In genomic region chr4:5959221-5959982, GRCh38 we compare ENCODE assay signal across 23 cellular contexts. TPM values are rescaled to one million over a fixed set of nuclear protein-coding genes. Genes with fewer than 3 reads are reported as not detected.
"Had no signal": no experiment of that assay in that cellular context is flagged by ENCODE, and none has a peak within 500 bp of the region (broad histone marks: within the 10 kb centered on the region; RNA-seq: fewer than 3 reads in every experiment).

No MANE protein-coding gene starts in this region.

- H3K27me3 ChIP-seq: foreskin keratinocyte, testis, upper lobe of left lung had no signal

- H3K4me3 ChIP-seq: lung, prostate gland, smooth muscle cell, testis, upper lobe of left lung had no signal

- H3K4me2 ChIP-seq: smooth muscle cell had no signal

- H3K27ac Mint-ChIP-seq: activated B cell treated with CpG ODN at 0.5 μM for 24 hours; activated CD4-positive, alpha-beta T cell treated with anti-CD3 and anti-CD28 coated beads, Interleukin-2, amount 10 ng/mL, durations not matched to agents 24 days and 14 days; activated CD8-positive, alpha-beta T cell treated with anti-CD3 and anti-CD28 coated beads, Interleukin-2, amount 10 ng/mL, durations not matched to agents 7 days and 5 days; activated naive CD8-positive, alpha-beta T cell treated with anti-CD3 and anti-CD28 coated beads, Interleukin-2, amount 10 ng/mL, durations not matched to agents 7 days and 5 days; naive thymus-derived CD4-positive, alpha-beta T cell; stimulated activated naive CD8-positive, alpha-beta T cell treated with anti-CD3 and anti-CD28 coated beads, Interleukin-15, Interleukin-2, amounts not matched to agents 100 ng/mL and 50 ng/mL, for 24 hours had no signal

- H3K36me3 ChIP-seq: prostate gland, upper lobe of left lung had no signal

- H3K4me3 Mint-ChIP-seq: activated B cell treated with CpG ODN at 0.5 μM for 24 hours; activated CD4-positive, alpha-beta T cell treated with anti-CD3 and anti-CD28 coated beads, Interleukin-2, amount 10 ng/mL, durations not matched to agents 24 days and 14 days; activated CD8-positive, alpha-beta T cell treated with anti-CD3 and anti-CD28 coated beads, Interleukin-2, amount 10 ng/mL, durations not matched to agents 7 days and 5 days; activated naive CD8-positive, alpha-beta T cell treated with anti-CD3 and anti-CD28 coated beads, Interleukin-2, amount 10 ng/mL, durations not matched to agents 7 days and 5 days; brain; central memory CD8-positive, alpha-beta T cell; naive thymus-derived CD4-positive, alpha-beta T cell; stimulated activated naive CD8-positive, alpha-beta T cell treated with anti-CD3 and anti-CD28 coated beads, Interleukin-15, Interleukin-2, amounts not matched to agents 100 ng/mL and 50 ng/mL, for 24 hours had no signal

- H3K27ac ChIP-seq: foreskin keratinocyte, prostate gland, testis, upper lobe of left lung had no signal

- H3K9me3 Mint-ChIP-seq: activated B cell treated with CpG ODN at 0.5 μM for 24 hours; activated CD4-positive, alpha-beta T cell treated with anti-CD3 and anti-CD28 coated beads, Interleukin-2, amount 10 ng/mL, durations not matched to agents 24 days and 14 days; activated naive CD8-positive, alpha-beta T cell treated with anti-CD3 and anti-CD28 coated beads, Interleukin-2, amount 10 ng/mL, durations not matched to agents 7 days and 5 days; brain; central memory CD8-positive, alpha-beta T cell; stimulated activated naive CD8-positive, alpha-beta T cell treated with anti-CD3 and anti-CD28 coated beads, Interleukin-15, Interleukin-2, amounts not matched to agents 100 ng/mL and 50 ng/mL, for 24 hours had no signal

- ATAC-seq: activated CD8-positive, alpha-beta T cell treated with anti-CD3 and anti-CD28 coated beads, Interleukin-2, amount 10 ng/mL, durations not matched to agents 7 days and 5 days; foreskin keratinocyte; left colon; naive thymus-derived CD4-positive, alpha-beta T cell; right cardiac atrium had no signal

- H3K27me3 Mint-ChIP-seq: activated naive CD8-positive, alpha-beta T cell treated with anti-CD3 and anti-CD28 coated beads, Interleukin-2, amount 10 ng/mL, durations not matched to agents 7 days and 5 days; central memory CD8-positive, alpha-beta T cell had no signal

- H3K4me1 Mint-ChIP-seq: activated B cell treated with CpG ODN at 0.5 μM for 24 hours; central memory CD8-positive, alpha-beta T cell had no signal

- H3K9me3 ChIP-seq: prostate gland, testis, upper lobe of left lung had no signal

- H3K4me1 ChIP-seq: foreskin keratinocyte, prostate gland had no signal

- H3K36me3 Mint-ChIP-seq: activated naive CD8-positive, alpha-beta T cell treated with anti-CD3 and anti-CD28 coated beads, Interleukin-2, amount 10 ng/mL, durations not matched to agents 7 days and 5 days; brain; naive thymus-derived CD4-positive, alpha-beta T cell had no signal

- DNase-seq: activated B cell treated with CpG ODN at 0.5 μM for 24 hours; activated CD4-positive, alpha-beta T cell treated with anti-CD3 and anti-CD28 coated beads, Interleukin-2, amount 10 ng/mL, durations not matched to agents 24 days and 14 days; activated CD8-positive, alpha-beta T cell treated with anti-CD3 and anti-CD28 coated beads, Interleukin-2, amount 10 ng/mL, durations not matched to agents 7 days and 5 days; activated naive CD4-positive, alpha-beta T cell; activated naive CD8-positive, alpha-beta T cell treated with anti-CD3 and anti-CD28 coated beads, Interleukin-2, amount 10 ng/mL, durations not matched to agents 7 days and 5 days; cortex of kidney; effector memory CD4-positive, alpha-beta T cell; foreskin keratinocyte; left colon; nucleus accumbens; right cardiac atrium; stimulated activated CD4-positive, alpha-beta T cell treated with anti-CD3 and anti-CD28 coated beads, Interleukin-4, amount 100 ng/mL, for 4 hours; stimulated activated CD8-positive, alpha-beta memory T cell treated with anti-CD3 and anti-CD28 coated beads, Interleukin-4, amount 100 ng/mL, for 48 hours; SW 1271 had no signal

RNA-seq across cellular contexts. Expression of gene C4orf50, which starts 58.8 kb away (rescaled TPM):
- total RNA-seq: activated B cell treated with CpG ODN at 0.5 μM for 24 hours, foreskin keratinocyte, smooth muscle cell had no signal
- polyA plus RNA-seq: foreskin keratinocyte; naive thymus-derived CD4-positive, alpha-beta T cell; smooth muscle cell had no signal
